In the genomic region with DNA sequence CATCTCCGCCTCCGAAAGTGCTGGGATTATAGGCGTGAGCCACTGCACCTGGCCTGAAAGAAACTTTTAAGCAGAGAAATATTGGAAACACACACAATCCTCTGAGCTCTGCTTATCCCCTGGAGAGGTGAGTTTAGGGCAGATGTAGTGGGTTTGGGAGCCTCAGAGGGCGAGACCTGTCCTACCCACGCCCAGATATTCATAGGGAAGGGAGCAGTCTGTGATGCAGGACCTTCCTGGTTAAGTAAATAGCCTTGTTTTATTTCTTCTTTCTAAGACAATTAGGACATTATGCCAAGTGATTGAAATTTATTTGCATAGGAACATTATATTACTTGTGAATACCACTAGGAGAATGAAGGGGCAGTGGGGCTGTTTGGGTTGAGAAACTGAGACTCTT, we compare ENCODE assay signal across 31 cellular contexts.
"Had no signal": no experiment of that assay in that cellular context is flagged by ENCODE, and none has a peak within 500 bp of the region (broad histone marks: within the 10 kb centered on the region; RNA-seq: fewer than 3 reads in every experiment).

No MANE protein-coding gene starts in this region.

- H3K9me3 Mint-ChIP-seq: activated CD4-positive, alpha-beta memory T cell treated with anti-CD3 and anti-CD28 coated beads, Interleukin-2, amount 10 ng/mL, durations not matched to agents 7 days and 5 days; activated CD4-positive, alpha-beta T cell treated with anti-CD3 and anti-CD28 coated beads, Interleukin-2, amount 10 ng/mL, durations not matched to agents 7 days and 5 days; activated naive CD4-positive, alpha-beta T cell treated with anti-CD3 and anti-CD28 coated beads, Interleukin-2, amount 10 ng/mL, durations not matched to agents 7 days and 5 days; activated naive CD4-positive, alpha-beta T cell treated with anti-CD3 and anti-CD28 coated beads, Interleukin-2, amount 50 U/mL, for 72 hours; activated naive CD8-positive, alpha-beta T cell treated with anti-CD3 and anti-CD28 coated beads, Interleukin-2, amount 10 ng/mL, durations not matched to agents 7 days and 5 days; activated T-cell treated with anti-CD3 and anti-CD28 coated beads, Interleukin-2, amount 50 U/mL, for 24 hours; activated T-cell treated with anti-CD3 and anti-CD28 coated beads, Interleukin-2, amount 50 U/mL, for 72 hours; brain; T-helper 2 cell treated with Interferon-gamma antibody and Interleukin-4, amounts not matched to agents 5 μg/mL and 100 μg/mL, for 36 hours had no signal

- H3K36me3 Mint-ChIP-seq: activated naive CD4-positive, alpha-beta T cell treated with anti-CD3 and anti-CD28 coated beads, Interleukin-2, amount 10 ng/mL, durations not matched to agents 7 days and 5 days; activated naive CD4-positive, alpha-beta T cell treated with anti-CD3 and anti-CD28 coated beads, Interleukin-2, amount 50 U/mL, for 72 hours; activated naive CD8-positive, alpha-beta T cell treated with anti-CD3 and anti-CD28 coated beads, Interleukin-2, amount 10 ng/mL, durations not matched to agents 7 days and 5 days; brain; WTC11 had no signal

- H3K4me3 ChIP-seq: ascending aorta, breast epithelium, cardiac muscle cell, colonic mucosa, esophagus squamous epithelium, gastroesophageal sphincter had no signal

- H3K4me1 Mint-ChIP-seq: activated CD4-positive, alpha-beta memory T cell treated with anti-CD3 and anti-CD28 coated beads, Interleukin-2, amount 10 ng/mL, durations not matched to agents 7 days and 5 days; activated CD4-positive, alpha-beta T cell treated with anti-CD3 and anti-CD28 coated beads, Interleukin-2, amount 10 ng/mL, durations not matched to agents 7 days and 5 days; activated naive CD4-positive, alpha-beta T cell treated with anti-CD3 and anti-CD28 coated beads, Interleukin-2, amount 10 ng/mL, durations not matched to agents 7 days and 5 days; activated naive CD8-positive, alpha-beta T cell treated with anti-CD3 and anti-CD28 coated beads, Interleukin-2, amount 10 ng/mL, durations not matched to agents 7 days and 5 days had no signal

- H3K27ac ChIP-seq: ascending aorta, breast epithelium, cardiac muscle cell, colonic mucosa, epithelial cell of prostate, esophagus squamous epithelium, gastroesophageal sphincter had no signal

- H3K36me3 ChIP-seq: ascending aorta, breast epithelium, cardiac muscle cell, colonic mucosa, esophagus squamous epithelium, gastroesophageal sphincter had no signal

- H3K4me3 Mint-ChIP-seq: activated CD4-positive, alpha-beta memory T cell treated with anti-CD3 and anti-CD28 coated beads, Interleukin-2, amount 10 ng/mL, durations not matched to agents 7 days and 5 days; activated CD4-positive, alpha-beta T cell treated with anti-CD3 and anti-CD28 coated beads, Interleukin-2, amount 10 ng/mL, durations not matched to agents 7 days and 5 days; activated naive CD4-positive, alpha-beta T cell treated with anti-CD3 and anti-CD28 coated beads, Interleukin-2, amount 10 ng/mL, durations not matched to agents 7 days and 5 days; activated naive CD8-positive, alpha-beta T cell treated with anti-CD3 and anti-CD28 coated beads, Interleukin-2, amount 10 ng/mL, durations not matched to agents 7 days and 5 days; activated T-cell treated with anti-CD3 and anti-CD28 coated beads, Interleukin-2, amount 50 U/mL, for 24 hours; activated T-cell treated with anti-CD3 and anti-CD28 coated beads, Interleukin-2, amount 50 U/mL, for 72 hours; brain; T-helper 17 cell; T-helper 2 cell treated with Interferon-gamma antibody and Interleukin-4, amounts not matched to agents 5 μg/mL and 100 μg/mL, for 36 hours; WTC11 had no signal

- H3K4me1 ChIP-seq: breast epithelium, colonic mucosa, esophagus squamous epithelium had no signal

- H3K27me3 ChIP-seq: ascending aorta, breast epithelium, cardiac muscle cell, colonic mucosa, esophagus squamous epithelium, gastroesophageal sphincter had no signal

- ATAC-seq: activated naive CD4-positive, alpha-beta T cell treated with anti-CD3 and anti-CD28 coated beads, Interleukin-2, amount 50 U/mL, for 72 hours; activated T-cell treated with anti-CD3 and anti-CD28 coated beads, Interleukin-2, amount 50 U/mL, for 72 hours; gastroesophageal sphincter; T-helper 17 cell; WTC11 had no signal

- H3K9me3 ChIP-seq: ascending aorta, breast epithelium, colonic mucosa, esophagus squamous epithelium, gastroesophageal sphincter had no signal

- DNase-seq: activated CD4-positive, alpha-beta memory T cell treated with anti-CD3 and anti-CD28 coated beads, Interleukin-2, amount 10 ng/mL, durations not matched to agents 7 days and 5 days; activated CD4-positive, alpha-beta T cell treated with anti-CD3 and anti-CD28 coated beads for 1 hour; activated CD4-positive, alpha-beta T cell treated with anti-CD3 and anti-CD28 coated beads for 4 hours; activated CD4-positive, alpha-beta T cell treated with anti-CD3 and anti-CD28 coated beads, Interleukin-2, amount 10 ng/mL, durations not matched to agents 7 days and 5 days; activated CD4-positive, alpha-beta T cell treated with anti-CD3 and anti-CD28 coated beads, Interleukin-2, amount 50 U/mL, for 4 hours; activated CD8-positive, alpha-beta memory T cell treated with anti-CD3 and anti-CD28 coated beads, Interleukin-2, amount 50 U/mL, for 48 hours; activated gamma-delta T cell; activated naive CD4-positive, alpha-beta T cell; activated naive CD4-positive, alpha-beta T cell treated with anti-CD3 and anti-CD28 coated beads, Interleukin-2, amount 10 ng/mL, durations not matched to agents 7 days and 5 days; activated naive CD8-positive, alpha-beta T cell treated with anti-CD3 and anti-CD28 coated beads, Interleukin-2, amount 10 ng/mL, durations not matched to agents 7 days and 5 days; activated T-cell treated with anti-CD3 and anti-CD28 coated beads for 4 hours; activated T-cell treated with anti-CD3 and anti-CD28 coated beads, Interleukin-2, amount 50 U/mL, for 24 hours; activated T-cell treated with anti-CD3 and anti-CD28 coated beads, Interleukin-2, amount 50 U/mL, for 72 hours; central memory CD4-positive, alpha-beta T cell; cerebellar nuclear complex; colonic mucosa; effector CD8-positive, alpha-beta T cell; esophagus squamous epithelium; foreskin melanocyte; T-helper 1 cell; T-helper 17 cell; T1000 had no signal

- H3K27ac Mint-ChIP-seq: activated CD4-positive, alpha-beta memory T cell treated with anti-CD3 and anti-CD28 coated beads, Interleukin-2, amount 10 ng/mL, durations not matched to agents 7 days and 5 days; activated CD4-positive, alpha-beta T cell treated with anti-CD3 and anti-CD28 coated beads, Interleukin-2, amount 10 ng/mL, durations not matched to agents 7 days and 5 days; activated naive CD4-positive, alpha-beta T cell treated with anti-CD3 and anti-CD28 coated beads, Interleukin-2, amount 10 ng/mL, durations not matched to agents 7 days and 5 days; activated naive CD4-positive, alpha-beta T cell treated with anti-CD3 and anti-CD28 coated beads, Interleukin-2, amount 50 U/mL, for 72 hours; activated naive CD8-positive, alpha-beta T cell treated with anti-CD3 and anti-CD28 coated beads, Interleukin-2, amount 10 ng/mL, durations not matched to agents 7 days and 5 days; activated T-cell treated with anti-CD3 and anti-CD28 coated beads, Interleukin-2, amount 50 U/mL, for 24 hours; activated T-cell treated with anti-CD3 and anti-CD28 coated beads, Interleukin-2, amount 50 U/mL, for 72 hours; brain; T-helper 17 cell; T-helper 2 cell treated with Interferon-gamma antibody and Interleukin-4, amounts not matched to agents 5 μg/mL and 100 μg/mL, for 36 hours; WTC11 had no signal
